In the genomic region with DNA sequence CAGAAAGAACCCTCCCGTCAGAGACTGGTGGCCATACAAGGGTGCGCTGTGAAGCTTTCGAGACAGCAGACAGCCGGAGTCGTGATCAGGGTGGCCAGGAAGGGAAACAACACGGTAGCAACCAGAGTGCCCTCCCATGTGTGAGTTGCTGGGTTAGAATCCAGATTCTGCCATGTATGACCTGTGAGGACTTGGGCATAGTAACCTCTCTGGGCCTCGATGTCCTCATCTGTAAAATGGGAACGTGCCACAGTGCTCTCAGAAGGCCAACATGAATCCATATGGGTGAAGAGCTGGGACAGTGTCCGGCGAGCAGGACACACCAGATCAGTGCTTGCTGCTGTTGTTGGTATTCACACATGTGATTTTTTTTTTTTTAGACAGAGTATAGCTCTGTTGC, we compare ENCODE assay signal across 33 cellular contexts. TPM values are rescaled to one million over a fixed set of nuclear protein-coding genes. Genes with fewer than 3 reads are reported as not detected.
"Had no signal": no experiment of that assay in that cellular context is flagged by ENCODE, and none has a peak within 500 bp of the region (broad histone marks: within the 10 kb centered on the region; RNA-seq: fewer than 3 reads in every experiment).

No MANE protein-coding gene starts in this region.

- H3K9me3 Mint-ChIP-seq: naive thymus-derived CD4-positive, alpha-beta T cell; nephron progenitor cell; stimulated activated memory B cell treated with anti-CD40 and anti-IgM and Interleukin-4, amounts not matched to agents 10 μg/mL and 1 μg/mL and 100 μg/mL, for 72 hours; stimulated activated naive CD8-positive, alpha-beta T cell treated with anti-CD3 and anti-CD28 coated beads, Interleukin-15, amount 100 ng/mL, for 72 hours; type B pancreatic cell had no signal

- H3K27me3 ChIP-seq: ovary, uterus had no signal

- ATAC-seq: heart right ventricle; mucosa of descending colon; naive thymus-derived CD4-positive, alpha-beta T cell; right cardiac atrium; stimulated activated memory B cell treated with anti-CD40 and anti-IgM and Interleukin-4, amounts not matched to agents 10 μg/mL and 1 μg/mL and 100 μg/mL, for 72 hours; stimulated activated naive CD8-positive, alpha-beta T cell treated with anti-CD3 and anti-CD28 coated beads, Interleukin-15, amount 100 ng/mL, for 72 hours had no signal

- H3K27ac Mint-ChIP-seq: naive thymus-derived CD4-positive, alpha-beta T cell; nephron progenitor cell; stimulated activated memory B cell treated with anti-CD40 and anti-IgM and Interleukin-4, amounts not matched to agents 10 μg/mL and 1 μg/mL and 100 μg/mL, for 72 hours; stimulated activated naive CD8-positive, alpha-beta T cell treated with anti-CD3 and anti-CD28 coated beads, Interleukin-15, amount 100 ng/mL, for 72 hours; type B pancreatic cell had no signal

- H3K9me3 ChIP-seq: mucosa of descending colon, ovary, prostate gland, sigmoid colon, uterus had no signal

- H3K4me2 ChIP-seq: hepatocyte had no signal

- H3K36me3 Mint-ChIP-seq: naive thymus-derived CD4-positive, alpha-beta T cell; stimulated activated memory B cell treated with anti-CD40 and anti-IgM and Interleukin-4, amounts not matched to agents 10 μg/mL and 1 μg/mL and 100 μg/mL, for 72 hours; type B pancreatic cell had no signal

- DNase-seq: heart right ventricle; islet precursor cell; left ventricle myocardium inferior; mesendoderm; midbrain; mucosa of descending colon; naive thymus-derived CD4-positive, alpha-beta T cell; nephron progenitor cell; ovary; retina; right cardiac atrium; sigmoid colon; small intestine; stimulated activated CD4-positive, alpha-beta T cell treated with anti-CD3 and anti-CD28 coated beads, Interleukin-1b, Interleukin-23, amount 100 ng/mL, for 48 hours; stimulated activated CD4-positive, alpha-beta T cell treated with anti-CD3 and anti-CD28 coated beads, Interleukin-2, amount 100 ng/mL, for 48 hours; stimulated activated CD4-positive, alpha-beta T cell treated with anti-CD3 and anti-CD28 coated beads, Interleukin-4, amount 100 ng/mL, for 4 hours; stimulated activated CD8-positive, alpha-beta memory T cell treated with anti-CD3 and anti-CD28 coated beads, Interleukin-4, amount 100 ng/mL, for 48 hours; stimulated activated naive CD4-positive, alpha-beta T cell treated with Interleukin-2 at 50 U/mL for 16 hours; stimulated activated naive CD8-positive, alpha-beta T cell treated with anti-CD3 and anti-CD28 coated beads, Interleukin-15, amount 100 ng/mL, for 72 hours; substantia nigra; uterus had no signal

- H3K4me3 Mint-ChIP-seq: naive thymus-derived CD4-positive, alpha-beta T cell; stimulated activated memory B cell treated with anti-CD40 and anti-IgM and Interleukin-4, amounts not matched to agents 10 μg/mL and 1 μg/mL and 100 μg/mL, for 72 hours; stimulated activated naive CD8-positive, alpha-beta T cell treated with anti-CD3 and anti-CD28 coated beads, Interleukin-15, amount 100 ng/mL, for 72 hours; type B pancreatic cell had no signal

- H3K4me3 ChIP-seq: heart right ventricle, hepatocyte, left ventricle myocardium inferior, lung, mucosa of descending colon, ovary, prostate gland, sigmoid colon, tibial nerve, uterus had no signal

- H3K27ac ChIP-seq: heart right ventricle, hepatocyte, left ventricle myocardium inferior, ovary, prostate gland, sigmoid colon, tibial nerve, uterus had no signal

- H3K79me2 ChIP-seq: hepatocyte had no signal

- H3K4me1 ChIP-seq: heart right ventricle, left ventricle myocardium inferior, prostate gland, sigmoid colon, tibial nerve, uterus had no signal

- H2AFZ ChIP-seq: hepatocyte had no signal

- H3K36me3 ChIP-seq: heart right ventricle, left ventricle myocardium inferior, ovary, prostate gland, sigmoid colon, tibial nerve, uterus had no signal

- H3K4me1 Mint-ChIP-seq: naive thymus-derived CD4-positive, alpha-beta T cell; stimulated activated memory B cell treated with anti-CD40 and anti-IgM and Interleukin-4, amounts not matched to agents 10 μg/mL and 1 μg/mL and 100 μg/mL, for 72 hours; stimulated activated naive CD8-positive, alpha-beta T cell treated with anti-CD3 and anti-CD28 coated beads, Interleukin-15, amount 100 ng/mL, for 72 hours had no signal

- FAIRE-seq: small intestine had no signal

RNA-seq across cellular contexts. Expression of gene FGF3, which starts 7.6 kb away (rescaled TPM):
- total RNA-seq: heart right ventricle; hepatocyte; kidney epithelial cell; left ventricle myocardium inferior; lower leg skin; lung; mucosa of descending colon; myocyte; naive thymus-derived CD4-positive, alpha-beta T cell; omental fat pad; ovary; prostate gland; right cardiac atrium; sigmoid colon; temporal lobe; tibial nerve; ureter; uterus had no signal
- polyA plus RNA-seq: heart right ventricle; hepatocyte; lung; naive thymus-derived CD4-positive, alpha-beta T cell; ovary; right cardiac atrium; sigmoid colon; small intestine had no signal

RNA-seq across cellular contexts. Expression of gene FGF4, which starts 51.6 kb away (rescaled TPM):
- total RNA-seq: heart right ventricle; hepatocyte; kidney epithelial cell; left ventricle myocardium inferior; lower leg skin; lung; mucosa of descending colon; myocyte; naive thymus-derived CD4-positive, alpha-beta T cell; omental fat pad; ovary; right cardiac atrium; sigmoid colon; temporal lobe; ureter; uterus had no signal
- polyA plus RNA-seq: heart right ventricle; hepatocyte; lung; naive thymus-derived CD4-positive, alpha-beta T cell; ovary; right cardiac atrium; sigmoid colon had no signal
